ENCODE assay signal across 29 cellular contexts in the genomic region with DNA sequence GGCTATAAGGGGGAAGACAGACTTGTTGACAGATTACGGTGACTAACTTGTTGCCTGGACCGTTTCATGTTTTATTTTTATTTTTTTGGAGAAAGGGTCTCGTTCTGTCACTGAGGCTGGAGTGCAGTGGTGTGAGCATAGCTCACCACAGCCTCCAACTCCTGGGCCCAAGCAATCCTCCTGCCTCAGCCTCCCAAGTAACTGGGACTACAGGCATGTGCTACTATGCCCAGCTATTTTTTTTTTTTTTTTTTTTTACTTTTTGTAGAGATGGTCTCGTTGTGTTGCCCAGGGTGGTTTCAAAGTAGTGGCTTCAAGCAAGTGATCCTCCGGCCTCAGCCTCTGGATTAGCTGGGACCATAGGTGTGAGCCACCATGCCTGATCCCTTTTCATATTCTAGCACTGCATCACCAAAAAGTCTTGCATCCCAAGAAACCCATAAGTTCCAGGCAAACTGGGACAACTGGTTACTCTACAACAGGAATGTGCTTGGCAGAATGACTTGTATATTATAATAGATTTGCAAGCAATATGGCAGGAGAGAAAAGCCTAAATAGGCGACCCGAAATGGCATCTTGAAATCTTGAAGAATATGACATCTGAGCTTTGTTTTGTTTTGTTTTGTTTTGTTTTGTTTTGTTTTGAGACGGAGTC.
"Had no signal": no experiment of that assay in that cellular context is flagged by ENCODE, and none has a peak within 500 bp of the region (broad histone marks: within the 10 kb centered on the region; RNA-seq: fewer than 3 reads in every experiment).

No MANE protein-coding gene starts in this region.

- H3K36me3 ChIP-seq: heart left ventricle, left lung, neural progenitor cell, neutrophil, sigmoid colon, stomach, thyroid gland, transverse colon, upper lobe of right lung had no signal

- H3K9me3 ChIP-seq: heart left ventricle, left lung, neutrophil, sigmoid colon, stomach, testis, thyroid gland, transverse colon, upper lobe of right lung had no signal

- ATAC-seq: heart left ventricle; left colon; left lung; natural killer cell; right cardiac atrium; stimulated activated naive B cell treated with anti-CD40 and anti-IgM and Interleukin-4, amounts not matched to agents 10 μg/mL and 1 μg/mL and 100 μg/mL, for 72 hours; stimulated activated naive CD8-positive, alpha-beta T cell treated with anti-CD3 and anti-CD28 coated beads, Interleukin-15, Interleukin-2, amounts not matched to agents 100 U/mL and 50 U/mL, for 24 hours; upper lobe of right lung had no signal

- DNase-seq: heart left ventricle; hypothalamus; immature natural killer cell; kidney; left colon; left lung; mesendoderm; naive B cell; natural killer cell; occipital lobe; retina; right cardiac atrium; sigmoid colon; stimulated activated CD4-positive, alpha-beta T cell treated with anti-CD3 and anti-CD28 coated beads, Interleukin-12 subunit alpha, Interleukin-12 subunit beta, amount 100 ng/mL, for 4 hours; stimulated activated CD4-positive, alpha-beta T cell treated with anti-CD3 and anti-CD28 coated beads, Interleukin-15, amount 100 ng/mL, for 24 hours; stimulated activated CD4-positive, alpha-beta T cell treated with anti-CD3 and anti-CD28 coated beads, Interleukin-2, amount 100 ng/mL, for 24 hours; stimulated activated CD4-positive, alpha-beta T cell treated with anti-CD3 and anti-CD28 coated beads, Interleukin-4, amount 100 ng/mL, for 1 hour; stimulated activated naive B cell treated with anti-CD40 and anti-IgM and Interleukin-4, amounts not matched to agents 10 μg/mL and 1 μg/mL and 100 μg/mL, for 72 hours; stimulated activated naive CD8-positive, alpha-beta T cell treated with anti-CD3 and anti-CD28 coated beads, Interleukin-15, Interleukin-2, amounts not matched to agents 100 U/mL and 50 U/mL, for 24 hours; stomach; testis; thyroid gland; transverse colon; upper lobe of right lung had no signal

- H3K27ac ChIP-seq: heart left ventricle, left lung, neural progenitor cell, neutrophil, sigmoid colon, stomach, testis, thyroid gland, transverse colon, upper lobe of right lung had no signal

- H3K4me3 ChIP-seq: heart left ventricle, left lung, lung, neural progenitor cell, sigmoid colon, stomach, testis, thyroid gland, transverse colon, upper lobe of right lung had no signal

- H3K27me3 ChIP-seq: heart left ventricle, left lung, neural progenitor cell, sigmoid colon, stomach, testis, thyroid gland, transverse colon, upper lobe of right lung had no signal

- FAIRE-seq: islet of Langerhans, kidney, urothelium cell line had no signal
